ENCODE assay signal across 1 cellular context in genomic region chr10:23053036-23053435, GRCh38.
TF ChIP-seq lines count a peak whose summit lies in the region.

No MANE protein-coding gene starts in this region.

TF ChIP-seq in K562, 482 proteins besides CTCF, POLR2A, EP300 and RAD21 (continued from another document and continues in another):
- TF ChIP-seq ZNF696 (CRISPR knock-in tag; conservative IDR thresholded peaks at IDR 0.05): no peak
- no peak for TF ChIP-seq ZNF239 (CRISPR knock-in tag; IDR thresholded peaks at IDR 0.05)
- TF ChIP-seq RHOXF2B (CRISPR knock-in tag; conservative IDR thresholded peaks at IDR 0.05): no peak
- TF ChIP-seq FOXM1 (IDR thresholded peaks at IDR 0.05; ENCODE audit: low read depth): peak; percentile 51; the same call in 1 of the 2 replicates
- no peak for TF ChIP-seq FOXM1 (CRISPR knock-in tag; IDR thresholded peaks at IDR 0.05; ENCODE audit: low read depth)
- TF ChIP-seq ATF7 (IDR thresholded peaks at IDR 0.05): peak; percentile 36; the same call in 1 of the 2 replicates
- no peak for TF ChIP-seq CEBPG (CRISPR knock-in tag; IDR thresholded peaks at IDR 0.05)
- TF ChIP-seq CEBPG (tag; conservative IDR thresholded peaks at IDR 0.05 in 1 of 2, IDR thresholded peaks at IDR 0.05 in 1 of 2): 0 out of 4 replicates have a peak, but pooled peaks of 1 of the 2 experiments have one; percentile 6
- TF ChIP-seq CREM (IDR thresholded peaks at IDR 0.05; ENCODE audit: low read depth): no peak
- 0 out of 2 replicates have a peak, but pooled peaks have one; percentile 15 for TF ChIP-seq TOE1 (IDR thresholded peaks at IDR 0.05; ENCODE audit: borderline replicate concordance)
- no peak for TF ChIP-seq TOE1 (CRISPR knock-in tag; IDR thresholded peaks at IDR 0.05; ENCODE audit: borderline replicate concordance, low read depth)
- TF ChIP-seq ZFP36 (IDR thresholded peaks at IDR 0.05; ENCODE audit: low read depth, low read length, partially characterized antibody): no peak
- no peak for TF ChIP-seq ZNF717 (CRISPR knock-in tag; IDR thresholded peaks at IDR 0.05)
- TF ChIP-seq MYBL2 (IDR thresholded peaks at IDR 0.05; ENCODE audit: low read depth): peak; percentile 70
- no peak for TF ChIP-seq MYBL2 (CRISPR knock-in tag; IDR thresholded peaks at IDR 0.05; ENCODE audit: borderline replicate concordance)
- no peak for TF ChIP-seq BMI1 (IDR thresholded peaks at IDR 0.05; ENCODE audit: low read length)
- no peak; the same call in 1 of the 2 replicates for TF ChIP-seq NFRKB (IDR thresholded peaks at IDR 0.05; ENCODE audit: low read depth)
- TF ChIP-seq SRSF7 (optimal IDR thresholded peaks at IDR 0.05; ENCODE audit: low read depth, low read length): no peak
- peak; percentile 66; the same call in 1 of the 2 replicates for TF ChIP-seq DMBX1 (CRISPR knock-in tag; IDR thresholded peaks at IDR 0.05; ENCODE audit: borderline replicate concordance)
- peak; percentile 81 for TF ChIP-seq SOX6 (IDR thresholded peaks at IDR 0.05)
- no peak for TF ChIP-seq MBD1 (CRISPR knock-in tag; IDR thresholded peaks at IDR 0.05)
- no peak for TF ChIP-seq ZNF511 (CRISPR knock-in tag; IDR thresholded peaks at IDR 0.05)
- no peak for TF ChIP-seq RBM14 (IDR thresholded peaks at IDR 0.05; ENCODE audit: borderline replicate concordance, insufficient read depth, low read depth, low read length)
- TF ChIP-seq TCFL5 (CRISPR knock-in tag; conservative IDR thresholded peaks at IDR 0.05): no peak
- no peak for TF ChIP-seq ZNF143 (CRISPR knock-in tag; IDR thresholded peaks at IDR 0.05)
- no peak for TF ChIP-seq ZBTB8A (IDR thresholded peaks at IDR 0.05; ENCODE audit: partially characterized antibody)
- no peak for TF ChIP-seq ZNF778 (CRISPR knock-in tag; IDR thresholded peaks at IDR 0.05)
- TF ChIP-seq NCOA4 (IDR thresholded peaks at IDR 0.05; ENCODE audit: partially characterized antibody): no peak
- no peak for TF ChIP-seq JUN (IDR thresholded peaks at IDR 0.05; ENCODE audit: borderline replicate concordance, low read depth, low read length)
- TF ChIP-seq JUN (CRISPR knock-in tag; IDR thresholded peaks at IDR 0.05; ENCODE audit: borderline replicate concordance): no peak
- no peak for TF ChIP-seq ZEB2 (IDR thresholded peaks at IDR 0.05)
- no peak for TF ChIP-seq ZC3H8 (IDR thresholded peaks at IDR 0.05)
- no peak for TF ChIP-seq PTBP1 (IDR thresholded peaks at IDR 0.05; ENCODE audit: low read depth, low read length)
- no peak for TF ChIP-seq ZNF347 (CRISPR knock-in tag; IDR thresholded peaks at IDR 0.05; ENCODE audit: low read depth)
- TF ChIP-seq ILK (tag; IDR thresholded peaks at IDR 0.05; ENCODE audit: borderline replicate concordance, low read depth): no peak
- no peak for TF ChIP-seq CUX1 (CRISPR knock-in tag; IDR thresholded peaks at IDR 0.05)
- TF ChIP-seq ZNF780A (CRISPR knock-in tag; IDR thresholded peaks at IDR 0.05): no peak
- no peak for TF ChIP-seq NR2C1 (IDR thresholded peaks at IDR 0.05)
- no peak for TF ChIP-seq NR2C1 (tag; IDR thresholded peaks at IDR 0.05)
- 0 out of 4 replicates have a peak, but pooled peaks of 1 of the 2 experiments have one; percentile 13 for TF ChIP-seq HDAC1 (IDR thresholded peaks at IDR 0.05)
- peak; percentile 19; the same call in 1 of the 2 replicates for TF ChIP-seq ZNF583 (CRISPR knock-in tag; IDR thresholded peaks at IDR 0.05)
- peak; percentile 62; the same call in 1 of the 2 replicates for TF ChIP-seq SMAD4 (CRISPR knock-in tag; conservative IDR thresholded peaks at IDR 0.05)
- no peak for TF ChIP-seq TAF7 (tag; IDR thresholded peaks at IDR 0.05)
- TF ChIP-seq JUND (IDR thresholded peaks at IDR 0.05; ENCODE audit: borderline replicate concordance, low read depth, low read length): peak; percentile 30; the same call in 1 of the 2 replicates
- TF ChIP-seq JUND (tag; IDR thresholded peaks at IDR 0.05; ENCODE audit: borderline replicate concordance, low read depth, low read length): peak; percentile 73; the same call in 1 of the 3 replicates
- no peak for TF ChIP-seq TSC22D4 (tag; IDR thresholded peaks at IDR 0.05)
- no peak for TF ChIP-seq MCM7 (IDR thresholded peaks at IDR 0.05)
- TF ChIP-seq ZNF12 (CRISPR knock-in tag; IDR thresholded peaks at IDR 0.05): no peak
- peak; percentile 43; the same call in 1 of the 2 replicates for TF ChIP-seq TEAD4 (IDR thresholded peaks at IDR 0.05; ENCODE audit: low read length)
- TF ChIP-seq TEAD4 (CRISPR knock-in tag; IDR thresholded peaks at IDR 0.05; ENCODE audit: borderline replicate concordance): no peak
- peak; percentile 89 for TF ChIP-seq MAFK (IDR thresholded peaks at IDR 0.05; ENCODE audit: low read length)
- TF ChIP-seq MAX (CRISPR knock-in tag; IDR thresholded peaks at IDR 0.05): no peak
- TF ChIP-seq CHD1 (IDR thresholded peaks at IDR 0.05; ENCODE audit: low read length): no peak
- peak in 1 of 2 experiments; percentile 46; a peak in 1 of 4 replicates for TF ChIP-seq RCOR1 (IDR thresholded peaks at IDR 0.05; ENCODE audit: borderline replicate concordance in 1 of 2, low read depth in 2 of 2, low read length in 2 of 2)
- no peak; the same call in 1 of the 2 replicates for TF ChIP-seq ZBTB2 (IDR thresholded peaks at IDR 0.05)
- TF ChIP-seq TSHZ1 (CRISPR knock-in tag; IDR thresholded peaks at IDR 0.05): no peak
- TF ChIP-seq EP400 (IDR thresholded peaks at IDR 0.05): peak; percentile 36; the same call in 1 of the 2 replicates
- TF ChIP-seq FUS (optimal IDR thresholded peaks at IDR 0.05; ENCODE audit: low read depth, low read length): no peak
- no peak for TF ChIP-seq MIER1 (IDR thresholded peaks at IDR 0.05; ENCODE audit: low read depth)
- 0 out of 2 replicates have a peak, but pooled peaks have one; percentile 40 for TF ChIP-seq PATZ1 (CRISPR knock-in tag; IDR thresholded peaks at IDR 0.05; ENCODE audit: borderline replicate concordance)
- TF ChIP-seq CEBPB (tag; IDR thresholded peaks at IDR 0.05): peak; percentile 37; the same call in 1 of the 2 replicates
- TF ChIP-seq NFATC3 (IDR thresholded peaks at IDR 0.05): no peak
- no peak for TF ChIP-seq PKNOX1 (IDR thresholded peaks at IDR 0.05)
